In genomic region chr21:37986751-37987399, GRCh38 we compare ENCODE assay signal across 1 cellular context.
TF ChIP-seq lines count a peak whose summit lies in the region.

No MANE protein-coding gene starts in this region.

TF ChIP-seq in SK-N-SH, 30 proteins besides CTCF, POLR2A, EP300 and RAD21 (continued from another document):
- TF ChIP-seq, protein P1, sequence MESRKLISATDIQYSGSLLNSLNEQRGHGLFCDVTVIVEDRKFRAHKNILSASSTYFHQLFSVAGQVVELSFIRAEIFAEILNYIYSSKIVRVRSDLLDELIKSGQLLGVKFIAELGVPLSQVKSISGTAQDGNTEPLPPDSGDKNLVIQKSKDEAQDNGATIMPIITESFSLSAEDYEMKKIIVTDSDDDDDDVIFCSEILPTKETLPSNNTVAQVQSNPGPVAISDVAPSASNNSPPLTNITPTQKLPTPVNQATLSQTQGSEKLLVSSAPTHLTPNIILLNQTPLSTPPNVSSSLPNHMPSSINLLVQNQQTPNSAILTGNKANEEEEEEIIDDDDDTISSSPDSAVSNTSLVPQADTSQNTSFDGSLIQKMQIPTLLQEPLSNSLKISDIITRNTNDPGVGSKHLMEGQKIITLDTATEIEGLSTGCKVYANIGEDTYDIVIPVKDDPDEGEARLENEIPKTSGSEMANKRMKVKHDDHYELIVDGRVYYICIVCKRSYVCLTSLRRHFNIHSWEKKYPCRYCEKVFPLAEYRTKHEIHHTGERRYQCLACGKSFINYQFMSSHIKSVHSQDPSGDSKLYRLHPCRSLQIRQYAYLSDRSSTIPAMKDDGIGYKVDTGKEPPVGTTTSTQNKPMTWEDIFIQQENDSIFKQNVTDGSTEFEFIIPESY (IDR thresholded peaks at IDR 0.05; ENCODE audit: borderline replicate concordance, low read depth) = no peak
- no peak for TF ChIP-seq RCOR1 (IDR thresholded peaks at IDR 0.05; ENCODE audit: low read length)
- TF ChIP-seq RFX5 (IDR thresholded peaks at IDR 0.05; ENCODE audit: low read length) = no peak
- TF ChIP-seq, protein P2, sequence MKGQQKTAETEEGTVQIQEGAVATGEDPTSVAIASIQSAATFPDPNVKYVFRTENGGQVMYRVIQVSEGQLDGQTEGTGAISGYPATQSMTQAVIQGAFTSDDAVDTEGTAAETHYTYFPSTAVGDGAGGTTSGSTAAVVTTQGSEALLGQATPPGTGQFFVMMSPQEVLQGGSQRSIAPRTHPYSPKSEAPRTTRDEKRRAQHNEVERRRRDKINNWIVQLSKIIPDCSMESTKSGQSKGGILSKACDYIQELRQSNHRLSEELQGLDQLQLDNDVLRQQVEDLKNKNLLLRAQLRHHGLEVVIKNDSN (IDR thresholded peaks at IDR 0.05; ENCODE audit: borderline replicate concordance, low read depth) = no peak
